ENCODE assay signal across 8 cellular contexts in genomic region chr17:1532836-1533602, GRCh38. TPM values are rescaled to one million over a fixed set of nuclear protein-coding genes. Genes with fewer than 3 reads are reported as not detected.
A peak's percentile ranks its signal among the peaks of the same experiment; 100 is the strongest.
DNase-seq lines count a peak whose midpoint lies in the region; ATAC-seq and TF ChIP-seq lines count a peak whose summit lies in the region.

No MANE protein-coding gene starts in this region.

- H3K9me3 Mint-ChIP-seq in CD8-positive, alpha-beta memory T cell: no peaks in the 10 kb centered on the region

- ATAC-seq in HG03354 (IDR thresholded peaks at IDR 0.05; ENCODE audit: poor library complexity, severe bottlenecking, unreplicated experiment): no peak
- no peak for ATAC-seq in HG02763 (IDR thresholded peaks at IDR 0.05; ENCODE audit: unreplicated experiment)

- peaks cover 0 to 68% (median 13%) of the 10 kb centered on the region in 3 donors for H3K36me3 Mint-ChIP-seq in CD8-positive, alpha-beta memory T cell

- H3K9me3 ChIP-seq in CD8-positive, alpha-beta memory T cell (ENCODE audit: low read length): no peaks in the 10 kb centered on the region
- H3K9me3 ChIP-seq in left ventricle myocardium inferior (replicated peaks): no peaks in the 10 kb centered on the region

- H3K27ac Mint-ChIP-seq in CD8-positive, alpha-beta memory T cell: peak overlapping the region in 2 of 8 donors; percentile 12 to 55

- peak; percentile 56 for TF ChIP-seq CTCF in left ventricle myocardium inferior (IDR thresholded peaks at IDR 0.05; ENCODE audit: borderline replicate concordance)

- no peak overlapping the region for H3K4me3 Mint-ChIP-seq in CD8-positive, alpha-beta memory T cell

- CTCF ChIA-PET in CD8-positive, alpha-beta memory T cell (lab: Charles Lee): interaction anchor here (1.3 to 1.8 kb wide), 2 partner anchors 16 to 168 kb away, joined by 5 read pairs; partner anchors contain the start of gene INPP5K

- no peaks in the 10 kb centered on the region for H3K27me3 Mint-ChIP-seq in CD8-positive, alpha-beta memory T cell

- no peaks in the 10 kb centered on the region for H3K4me1 ChIP-seq in CD8-positive, alpha-beta memory T cell (ENCODE audit: insufficient read depth, low read length)
- H3K4me1 ChIP-seq in left ventricle myocardium inferior: peaks cover 17% of the 10 kb centered on the region

- DNase-seq in CD8-positive, alpha-beta memory T cell: peak; percentile 10 to 53 (median 25)
- peak; percentile 68 for DNase-seq in MV-4-11 (lab: John Stamatoyannopoulos, UW)
- DNase-seq in activated T-cell treated with anti-CD3 and anti-CD28 coated beads for 48 hours (ENCODE audit: low read depth): peak; percentile 17
- DNase-seq in left ventricle myocardium inferior: no peak
- no peak for DNase-seq in NCI-H187 (lab: John Stamatoyannopoulos, UW)

- H3K27me3 ChIP-seq in CD8-positive, alpha-beta memory T cell (ENCODE audit: insufficient read depth, low read length, poor library complexity, severe bottlenecking): no peaks in the 10 kb centered on the region
- H3K27me3 ChIP-seq in left ventricle myocardium inferior (ENCODE audit: low read depth): no peaks in the 10 kb centered on the region

- intact Hi-C loops in left ventricle myocardium inferior (cut with micrococcal nuclease): no loop called here

- H3K4me1 Mint-ChIP-seq in CD8-positive, alpha-beta memory T cell: peaks cover 0 to 1% (median 0%) of the 10 kb centered on the region in 3 donors

- no peak overlapping the region for H3K4me3 ChIP-seq in CD8-positive, alpha-beta memory T cell (ENCODE audit: low read length)
- no peak overlapping the region for H3K4me3 ChIP-seq in left ventricle myocardium inferior

- H3K27ac ChIP-seq in CD8-positive, alpha-beta memory T cell (ENCODE audit: low read depth, low read length): no peak overlapping the region
- H3K27ac ChIP-seq in left ventricle myocardium inferior (replicated peaks) (peak overlapping the region; percentile 83), temporal lobe (ENCODE audit: low read depth, low read length) (peak overlapping the region; percentile 71)

- POLR2A ChIA-PET in CD8-positive, alpha-beta memory T cell (lab: Charles Lee): interaction anchor here (0.6 kb wide), 1 partner anchor 821 kb away, joined by 5 read pairs; no protein-coding TSS in a partner anchor

- peaks cover 13% of the 10 kb centered on the region for H3K36me3 ChIP-seq in CD8-positive, alpha-beta memory T cell (ENCODE audit: insufficient read depth, low read length)
- peaks cover 96% of the 10 kb centered on the region for H3K36me3 ChIP-seq in left ventricle myocardium inferior

RNA-seq across cellular contexts. Expression of gene INPP5K, which starts 16.6 kb away (rescaled TPM):
- 10 to 100 TPM; 29.5 to 31.9 TPM for total RNA-seq in CD8-positive, alpha-beta memory T cell
- polyA plus RNA-seq in CD8-positive, alpha-beta memory T cell: 80.2 TPM
- total RNA-seq in left ventricle myocardium inferior (35.2 TPM), temporal lobe (54.8 TPM)

RNA-seq across cellular contexts. Expression of gene PITPNA, which starts 29.6 kb away (rescaled TPM):
- 10 to 100 TPM; 80.5 to 85.0 TPM for total RNA-seq in CD8-positive, alpha-beta memory T cell
- 39.6 TPM for polyA plus RNA-seq in CD8-positive, alpha-beta memory T cell
- total RNA-seq in left ventricle myocardium inferior (49.1 TPM), temporal lobe (21.6 TPM)

RNA-seq across cellular contexts. Expression of gene MYO1C, which starts 40.5 kb away (rescaled TPM):
- total RNA-seq in CD8-positive, alpha-beta memory T cell: 10 to 100 TPM; 36.6 to 36.9 TPM
- polyA plus RNA-seq in CD8-positive, alpha-beta memory T cell: 5.7 TPM
- total RNA-seq in left ventricle myocardium inferior: 150 TPM
- 8.9 TPM for total RNA-seq in temporal lobe

Comparison
In these comparisons a context has a peak if more than half of its experiments do, and no peak if none do; other contexts are left out.
1. DNase-seq: peak in CD8-positive, alpha-beta memory T cell (5 of 5), MV-4-11 (single experiment) and activated T-cell treated with anti-CD3 and anti-CD28 coated beads for 48 hours (single experiment); none in left ventricle myocardium inferior (single experiment) and NCI-H187 (0 of 2).